ENCODE assay signal across 1 cellular context in genomic region chr16:85515319-85515745, GRCh38.
TF ChIP-seq lines count a peak whose summit lies in the region.

No MANE protein-coding gene starts in this region.

TF ChIP-seq in liver, 16 proteins besides CTCF, POLR2A, EP300 and RAD21 (continued from another document):
- TF ChIP-seq ZBTB33 (IDR thresholded peaks at IDR 0.05): no peak
- TF ChIP-seq FOXA1 (IDR thresholded peaks at IDR 0.05): no peak
- no peak for TF ChIP-seq YY1 (IDR thresholded peaks at IDR 0.05)
- TF ChIP-seq TAF1 (conservative IDR thresholded peaks at IDR 0.05): no peak
- no peak for TF ChIP-seq REST (IDR thresholded peaks at IDR 0.05)
- TF ChIP-seq RXRA (IDR thresholded peaks at IDR 0.05): no peak
